In the genomic region with DNA sequence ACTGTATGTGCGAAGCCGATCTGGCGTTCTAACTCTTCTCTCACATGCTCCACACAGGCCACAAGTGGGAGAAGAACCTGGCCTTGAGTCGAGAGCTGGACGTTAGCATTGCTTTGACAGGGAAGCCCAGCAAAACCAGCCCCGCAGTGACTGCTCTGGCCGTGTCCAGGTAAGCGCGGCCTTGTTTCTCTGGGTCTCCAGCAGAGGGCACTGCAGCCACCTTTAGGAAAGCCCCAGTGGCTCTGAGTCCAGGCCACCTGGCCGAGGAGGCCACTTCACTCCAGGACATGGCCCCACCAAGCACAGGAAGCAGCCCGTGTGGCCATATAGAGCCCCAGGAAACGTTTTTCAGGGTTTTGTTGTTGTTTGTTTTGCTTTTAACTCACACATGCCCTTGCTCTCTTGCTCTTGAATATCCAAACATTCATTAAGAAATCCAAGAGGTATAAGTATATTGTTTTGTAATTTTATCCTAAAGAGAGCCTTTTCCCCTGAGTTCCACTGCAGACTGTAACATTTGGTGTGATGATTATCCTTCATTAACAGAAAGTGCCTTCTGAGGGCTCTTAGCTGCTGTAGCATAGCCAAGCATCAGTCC, we compare ENCODE assay signal across 1 cellular context.
A peak's percentile ranks its signal among the peaks of the same experiment; 100 is the strongest.
TF ChIP-seq lines count a peak whose summit lies in the region.

No MANE protein-coding gene starts in this region.

TF ChIP-seq in K562, 482 proteins besides CTCF, POLR2A, EP300 and RAD21 (continued from another document):
- TF ChIP-seq KLF16 (IDR thresholded peaks at IDR 0.05): 0 out of 2 replicates have a peak, but pooled peaks have one; percentile 11
- TF ChIP-seq ZNF766 (CRISPR knock-in tag; conservative IDR thresholded peaks at IDR 0.05): no peak
- no peak for TF ChIP-seq LARP7 (IDR thresholded peaks at IDR 0.05)
- TF ChIP-seq, protein P1, sequence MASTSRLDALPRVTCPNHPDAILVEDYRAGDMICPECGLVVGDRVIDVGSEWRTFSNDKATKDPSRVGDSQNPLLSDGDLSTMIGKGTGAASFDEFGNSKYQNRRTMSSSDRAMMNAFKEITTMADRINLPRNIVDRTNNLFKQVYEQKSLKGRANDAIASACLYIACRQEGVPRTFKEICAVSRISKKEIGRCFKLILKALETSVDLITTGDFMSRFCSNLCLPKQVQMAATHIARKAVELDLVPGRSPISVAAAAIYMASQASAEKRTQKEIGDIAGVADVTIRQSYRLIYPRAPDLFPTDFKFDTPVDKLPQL (IDR thresholded peaks at IDR 0.05; ENCODE audit: extremely low read depth, insufficient read length): no peak
- TF ChIP-seq ILF3 (IDR thresholded peaks at IDR 0.05; ENCODE audit: borderline replicate concordance): no peak
- TF ChIP-seq ARID2 (IDR thresholded peaks at IDR 0.05): peak; percentile 75; the same call in 1 of the 2 replicates
- TF ChIP-seq FUS (optimal IDR thresholded peaks at IDR 0.05; ENCODE audit: low read depth, low read length): no peak
- TF ChIP-seq FOXJ3 (CRISPR knock-in tag; IDR thresholded peaks at IDR 0.05): 0 out of 2 replicates have a peak, but pooled peaks have one; percentile 35
- no peak for TF ChIP-seq RBM39 (optimal IDR thresholded peaks at IDR 0.05; ENCODE audit: low read depth, low read length)
- no peak for TF ChIP-seq ZNF134 (CRISPR knock-in tag; conservative IDR thresholded peaks at IDR 0.05)
- TF ChIP-seq KHSRP (IDR thresholded peaks at IDR 0.05): no peak
- TF ChIP-seq SNRNP70 (optimal IDR thresholded peaks at IDR 0.05; ENCODE audit: low read depth, low read length): no peak
- no peak for TF ChIP-seq ZNF75A (CRISPR knock-in tag; IDR thresholded peaks at IDR 0.05)
- 0 out of 2 replicates have a peak, but pooled peaks have one; percentile 18 for TF ChIP-seq HCFC1 (IDR thresholded peaks at IDR 0.05; ENCODE audit: low read depth, low read length)
- no peak for TF ChIP-seq TAF9B (IDR thresholded peaks at IDR 0.05; ENCODE audit: partially characterized antibody)
- no peak for TF ChIP-seq ZNF699 (CRISPR knock-in tag; IDR thresholded peaks at IDR 0.05; ENCODE audit: insufficient replicate concordance)
- no peak for TF ChIP-seq MTA3 (IDR thresholded peaks at IDR 0.05; ENCODE audit: borderline replicate concordance)
- TF ChIP-seq, protein P2, sequence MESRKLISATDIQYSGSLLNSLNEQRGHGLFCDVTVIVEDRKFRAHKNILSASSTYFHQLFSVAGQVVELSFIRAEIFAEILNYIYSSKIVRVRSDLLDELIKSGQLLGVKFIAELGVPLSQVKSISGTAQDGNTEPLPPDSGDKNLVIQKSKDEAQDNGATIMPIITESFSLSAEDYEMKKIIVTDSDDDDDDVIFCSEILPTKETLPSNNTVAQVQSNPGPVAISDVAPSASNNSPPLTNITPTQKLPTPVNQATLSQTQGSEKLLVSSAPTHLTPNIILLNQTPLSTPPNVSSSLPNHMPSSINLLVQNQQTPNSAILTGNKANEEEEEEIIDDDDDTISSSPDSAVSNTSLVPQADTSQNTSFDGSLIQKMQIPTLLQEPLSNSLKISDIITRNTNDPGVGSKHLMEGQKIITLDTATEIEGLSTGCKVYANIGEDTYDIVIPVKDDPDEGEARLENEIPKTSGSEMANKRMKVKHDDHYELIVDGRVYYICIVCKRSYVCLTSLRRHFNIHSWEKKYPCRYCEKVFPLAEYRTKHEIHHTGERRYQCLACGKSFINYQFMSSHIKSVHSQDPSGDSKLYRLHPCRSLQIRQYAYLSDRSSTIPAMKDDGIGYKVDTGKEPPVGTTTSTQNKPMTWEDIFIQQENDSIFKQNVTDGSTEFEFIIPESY (CRISPR knock-in tag; IDR thresholded peaks at IDR 0.05): no peak
- 0 out of 2 replicates have a peak, but pooled peaks have one; percentile 45 for TF ChIP-seq ZEB2 (IDR thresholded peaks at IDR 0.05)
- TF ChIP-seq SMAD2 (IDR thresholded peaks at IDR 0.05; ENCODE audit: low read depth, low read length): no peak
- TF ChIP-seq TBL1XR1 (IDR thresholded peaks at IDR 0.05; ENCODE audit: low read length in 2 of 2): 0 out of 4 replicates have a peak, but pooled peaks of 1 of the 2 experiments have one; percentile 19
- TF ChIP-seq RHOXF2B (CRISPR knock-in tag; conservative IDR thresholded peaks at IDR 0.05): no peak
- TF ChIP-seq BRCA1 (IDR thresholded peaks at IDR 0.05): no peak
- no peak for TF ChIP-seq BRCA1 (CRISPR knock-in tag; IDR thresholded peaks at IDR 0.05)
- TF ChIP-seq, protein P3, sequence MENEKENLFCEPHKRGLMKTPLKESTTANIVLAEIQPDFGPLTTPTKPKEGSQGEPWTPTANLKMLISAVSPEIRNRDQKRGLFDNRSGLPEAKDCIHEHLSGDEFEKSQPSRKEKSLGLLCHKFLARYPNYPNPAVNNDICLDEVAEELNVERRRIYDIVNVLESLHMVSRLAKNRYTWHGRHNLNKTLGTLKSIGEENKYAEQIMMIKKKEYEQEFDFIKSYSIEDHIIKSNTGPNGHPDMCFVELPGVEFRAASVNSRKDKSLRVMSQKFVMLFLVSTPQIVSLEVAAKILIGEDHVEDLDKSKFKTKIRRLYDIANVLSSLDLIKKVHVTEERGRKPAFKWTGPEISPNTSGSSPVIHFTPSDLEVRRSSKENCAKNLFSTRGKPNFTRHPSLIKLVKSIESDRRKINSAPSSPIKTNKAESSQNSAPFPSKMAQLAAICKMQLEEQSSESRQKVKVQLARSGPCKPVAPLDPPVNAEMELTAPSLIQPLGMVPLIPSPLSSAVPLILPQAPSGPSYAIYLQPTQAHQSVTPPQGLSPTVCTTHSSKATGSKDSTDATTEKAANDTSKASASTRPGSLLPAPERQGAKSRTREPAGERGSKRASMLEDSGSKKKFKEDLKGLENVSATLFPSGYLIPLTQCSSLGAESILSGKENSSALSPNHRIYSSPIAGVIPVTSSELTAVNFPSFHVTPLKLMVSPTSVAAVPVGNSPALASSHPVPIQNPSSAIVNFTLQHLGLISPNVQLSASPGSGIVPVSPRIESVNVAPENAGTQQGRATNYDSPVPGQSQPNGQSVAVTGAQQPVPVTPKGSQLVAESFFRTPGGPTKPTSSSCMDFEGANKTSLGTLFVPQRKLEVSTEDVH (IDR thresholded peaks at IDR 0.05; ENCODE audit: low read depth, partially characterized antibody): no peak
- TF ChIP-seq XRCC5 (IDR thresholded peaks at IDR 0.05; ENCODE audit: low read depth, low read length): 0 out of 2 replicates have a peak, but pooled peaks have one; percentile 48
- no peak for TF ChIP-seq ZNF707 (CRISPR knock-in tag; conservative IDR thresholded peaks at IDR 0.05)
- TF ChIP-seq HDAC6 (IDR thresholded peaks at IDR 0.05; ENCODE audit: low read depth, low read length): no peak
- TF ChIP-seq, protein P4, sequence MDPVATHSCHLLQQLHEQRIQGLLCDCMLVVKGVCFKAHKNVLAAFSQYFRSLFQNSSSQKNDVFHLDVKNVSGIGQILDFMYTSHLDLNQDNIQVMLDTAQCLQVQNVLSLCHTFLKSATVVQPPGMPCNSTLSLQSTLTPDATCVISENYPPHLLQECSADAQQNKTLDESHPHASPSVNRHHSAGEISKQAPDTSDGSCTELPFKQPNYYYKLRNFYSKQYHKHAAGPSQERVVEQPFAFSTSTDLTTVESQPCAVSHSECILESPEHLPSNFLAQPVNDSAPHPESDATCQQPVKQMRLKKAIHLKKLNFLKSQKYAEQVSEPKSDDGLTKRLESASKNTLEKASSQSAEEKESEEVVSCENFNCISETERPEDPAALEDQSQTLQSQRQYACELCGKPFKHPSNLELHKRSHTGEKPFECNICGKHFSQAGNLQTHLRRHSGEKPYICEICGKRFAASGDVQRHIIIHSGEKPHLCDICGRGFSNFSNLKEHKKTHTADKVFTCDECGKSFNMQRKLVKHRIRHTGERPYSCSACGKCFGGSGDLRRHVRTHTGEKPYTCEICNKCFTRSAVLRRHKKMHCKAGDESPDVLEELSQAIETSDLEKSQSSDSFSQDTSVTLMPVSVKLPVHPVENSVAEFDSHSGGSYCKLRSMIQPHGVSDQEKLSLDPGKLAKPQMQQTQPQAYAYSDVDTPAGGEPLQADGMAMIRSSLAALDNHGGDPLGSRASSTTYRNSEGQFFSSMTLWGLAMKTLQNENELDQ (CRISPR knock-in tag; IDR thresholded peaks at IDR 0.05; ENCODE audit: borderline replicate concordance): no peak
- TF ChIP-seq, protein P5, sequence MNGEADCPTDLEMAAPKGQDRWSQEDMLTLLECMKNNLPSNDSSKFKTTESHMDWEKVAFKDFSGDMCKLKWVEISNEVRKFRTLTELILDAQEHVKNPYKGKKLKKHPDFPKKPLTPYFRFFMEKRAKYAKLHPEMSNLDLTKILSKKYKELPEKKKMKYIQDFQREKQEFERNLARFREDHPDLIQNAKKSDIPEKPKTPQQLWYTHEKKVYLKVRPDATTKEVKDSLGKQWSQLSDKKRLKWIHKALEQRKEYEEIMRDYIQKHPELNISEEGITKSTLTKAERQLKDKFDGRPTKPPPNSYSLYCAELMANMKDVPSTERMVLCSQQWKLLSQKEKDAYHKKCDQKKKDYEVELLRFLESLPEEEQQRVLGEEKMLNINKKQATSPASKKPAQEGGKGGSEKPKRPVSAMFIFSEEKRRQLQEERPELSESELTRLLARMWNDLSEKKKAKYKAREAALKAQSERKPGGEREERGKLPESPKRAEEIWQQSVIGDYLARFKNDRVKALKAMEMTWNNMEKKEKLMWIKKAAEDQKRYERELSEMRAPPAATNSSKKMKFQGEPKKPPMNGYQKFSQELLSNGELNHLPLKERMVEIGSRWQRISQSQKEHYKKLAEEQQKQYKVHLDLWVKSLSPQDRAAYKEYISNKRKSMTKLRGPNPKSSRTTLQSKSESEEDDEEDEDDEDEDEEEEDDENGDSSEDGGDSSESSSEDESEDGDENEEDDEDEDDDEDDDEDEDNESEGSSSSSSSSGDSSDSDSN (IDR thresholded peaks at IDR 0.05; ENCODE audit: borderline replicate concordance in 1 of 2, low read depth in 2 of 2, low read length in 2 of 2): 0 out of 4 replicates have a peak, but pooled peaks of 1 of the 2 experiments have one; percentile 41
- no peak for TF ChIP-seq ZNF23 (CRISPR knock-in tag; IDR thresholded peaks at IDR 0.05)
- TF ChIP-seq, protein P6, sequence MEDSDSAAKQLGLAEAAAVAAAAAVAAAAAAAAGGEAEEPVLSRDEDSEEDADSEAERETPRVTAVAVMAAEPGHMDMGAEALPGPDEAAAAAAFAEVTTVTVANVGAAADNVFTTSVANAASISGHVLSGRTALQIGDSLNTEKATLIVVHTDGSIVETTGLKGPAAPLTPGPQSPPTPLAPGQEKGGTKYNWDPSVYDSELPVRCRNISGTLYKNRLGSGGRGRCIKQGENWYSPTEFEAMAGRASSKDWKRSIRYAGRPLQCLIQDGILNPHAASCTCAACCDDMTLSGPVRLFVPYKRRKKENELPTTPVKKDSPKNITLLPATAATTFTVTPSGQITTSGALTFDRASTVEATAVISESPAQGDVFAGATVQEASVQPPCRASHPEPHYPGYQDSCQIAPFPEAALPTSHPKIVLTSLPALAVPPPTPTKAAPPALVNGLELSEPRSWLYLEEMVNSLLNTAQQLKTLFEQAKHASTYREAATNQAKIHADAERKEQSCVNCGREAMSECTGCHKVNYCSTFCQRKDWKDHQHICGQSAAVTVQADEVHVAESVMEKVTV (CRISPR knock-in tag; IDR thresholded peaks at IDR 0.05): peak; percentile 71
- TF ChIP-seq MYC (IDR thresholded peaks at IDR 0.05; ENCODE audit: low read depth, low read length): peak; percentile 66
- no peak for TF ChIP-seq MYC (CRISPR knock-in tag; IDR thresholded peaks at IDR 0.05; ENCODE audit: borderline replicate concordance, low read depth)
- TF ChIP-seq ZNF347 (CRISPR knock-in tag; IDR thresholded peaks at IDR 0.05; ENCODE audit: low read depth): no peak
- TF ChIP-seq ZFPM2 (CRISPR knock-in tag; IDR thresholded peaks at IDR 0.05): no peak
- peak; percentile 65; the same call in 1 of the 2 replicates for TF ChIP-seq CTBP1 (IDR thresholded peaks at IDR 0.05; ENCODE audit: borderline replicate concordance)
- TF ChIP-seq, protein P7, sequence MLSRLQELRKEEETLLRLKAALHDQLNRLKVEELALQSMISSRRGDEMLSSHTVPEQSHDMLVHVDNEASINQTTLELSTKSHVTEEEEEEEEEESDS (CRISPR knock-in tag; IDR thresholded peaks at IDR 0.05): no peak
- TF ChIP-seq PML (IDR thresholded peaks at IDR 0.05; ENCODE audit: low read length): no peak
- TF ChIP-seq TGIF2 (CRISPR knock-in tag; IDR thresholded peaks at IDR 0.05): no peak
